In the genomic region with DNA sequence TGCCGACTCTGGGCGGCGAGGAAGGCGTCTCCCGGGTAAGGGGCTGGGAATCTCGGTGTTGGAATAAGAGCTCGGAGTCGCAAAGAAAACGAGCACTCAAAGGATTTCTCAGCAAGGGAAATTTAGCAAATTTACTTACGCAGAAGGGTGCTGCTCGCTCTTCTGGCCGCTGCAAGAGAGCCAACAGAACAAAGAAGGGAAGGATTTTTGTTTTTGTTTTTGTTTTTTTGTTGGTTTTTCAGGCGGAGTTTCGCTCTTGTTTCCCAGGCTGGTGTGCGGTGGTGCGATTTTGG, we compare ENCODE assay signal across 8 cellular contexts. TPM values are rescaled to one million over a fixed set of nuclear protein-coding genes. Genes with fewer than 3 reads are reported as not detected.
DNase-seq lines count a peak whose midpoint lies in the region; ATAC-seq, FAIRE-seq and TF ChIP-seq lines count a peak whose summit lies in the region.

No MANE protein-coding gene starts in this region.

- H3K4me1 ChIP-seq in HEK293 (ENCODE audit: control insufficient read depth, insufficient read depth, low read length) (no peaks in the 10 kb centered on the region), iPS DF 6.9 (ENCODE audit: control insufficient read depth, insufficient read depth, low read length) (peaks cover 4% of the 10 kb centered on the region), smooth muscle cell (ENCODE audit: low read depth) (peaks cover 25% of the 10 kb centered on the region)

- H3K9me3 ChIP-seq in HEK293 (ENCODE audit: control insufficient read depth, insufficient read depth, low read depth, low read length), result no peaks in the 10 kb centered on the region
- H3K9me3 ChIP-seq in iPS DF 6.9 (ENCODE audit: control insufficient read depth, insufficient read depth, low read length), result no peaks in the 10 kb centered on the region
- no peaks in the 10 kb centered on the region for H3K9me3 ChIP-seq in smooth muscle cell (replicated peaks; ENCODE audit: low read depth)

- H3K9ac ChIP-seq in smooth muscle cell (ENCODE audit: low read depth), result peak overlapping the region; percentile 86

- H3K4me3 ChIP-seq in HEK293 (ENCODE audit: low read depth, low read length), result peak overlapping the region; percentile 75
- H3K4me3 ChIP-seq in iPS DF 6.9 (ENCODE audit: low read length), result peak overlapping the region; percentile 98; the same call in 1 of the 2 replicates
- peak overlapping the region; percentile 77 for H3K4me3 ChIP-seq in smooth muscle cell

- CTCF ChIA-PET in HEK293 (lab: Yijun Ruan, JAX), result interaction anchor here (0.5 to 5.2 kb wide), 12 partner anchors 8 to 607 kb away, joined by 3 to 78 read pairs (median 4); no protein-coding TSS in a partner anchor
- CTCF ChIA-PET in activated CD8-positive, alpha-beta T cell treated with anti-CD3 and anti-CD28 coated beads, Interleukin-2, amount 10 ng/mL, durations not matched to agents 7 days and 5 days (lab: Charles Lee), result interaction anchor here (0.7 to 5.1 kb wide), 10 partner anchors 8 to 262 kb away, joined by 3 to 73 read pairs (median 4); no protein-coding TSS in a partner anchor

- FAIRE-seq in GM12892 (lab: Jason Lieb, UNC), result no peak

- H3K36me3 Mint-ChIP-seq in activated CD8-positive, alpha-beta T cell treated with anti-CD3 and anti-CD28 coated beads, Interleukin-2, amount 10 ng/mL, durations not matched to agents 7 days and 5 days (ENCODE audit: low read depth), result peaks cover 30% of the 10 kb centered on the region

- peak overlapping the region; percentile 64 for H2AFZ ChIP-seq in smooth muscle cell (ENCODE audit: low read depth)

- no peak for DNase-seq in activated CD8-positive, alpha-beta T cell treated with anti-CD3 and anti-CD28 coated beads, Interleukin-2, amount 10 ng/mL, durations not matched to agents 7 days and 5 days
- DNase-seq in iPS DF 6.9 (ENCODE audit: low read depth, low spot score), result no peak
- no peak for DNase-seq in smooth muscle cell (lab: John Stamatoyannopoulos, UW; ENCODE audit: unreplicated experiment)
- no peak for DNase-seq in KG1 (lab: John Stamatoyannopoulos, UW)
- DNase-seq in GM12892 (ENCODE audit: insufficient read length), result no peak
- DNase-seq in NCI-H1092 treated with DMSO at 0.1 percent for 48 hours (lab: John Stamatoyannopoulos, UW), result no peak
- no peak for DNase-seq in stimulated activated CD4-positive, alpha-beta T cell treated with anti-CD3 and anti-CD28 coated beads, Interleukin-12 subunit alpha, Interleukin-12 subunit beta, amount 100 ng/mL, for 4 hours

- H4K20me1 ChIP-seq in smooth muscle cell (ENCODE audit: low read depth), result peaks cover 35% of the 10 kb centered on the region

- no CpG with 5 or more reads among the region's 16 CpGs for WGBS in iPS DF 6.9 (ENCODE audit: insufficient coverage, insufficient read length)
- under 1% methylated on average over 16 of the region's 16 CpGs for WGBS in smooth muscle cell (ENCODE audit: low lambda C conversion rate)

- peaks cover 4% of the 10 kb centered on the region for H3F3A ChIP-seq in smooth muscle cell (ENCODE audit: low read depth)

- H3K9me3 Mint-ChIP-seq in activated CD8-positive, alpha-beta T cell treated with anti-CD3 and anti-CD28 coated beads, Interleukin-2, amount 10 ng/mL, durations not matched to agents 7 days and 5 days (ENCODE audit: insufficient read depth), result no peaks in the 10 kb centered on the region

- POLR2A ChIA-PET in HEK293 (lab: Yijun Ruan, JAX), result interaction anchor here (0.7 to 2.1 kb wide), 28 partner anchors 9 to 429 kb away, joined by 3 to 26 read pairs (median 10); partner anchors contain the start of genes CACFD1, MED22, RPL7A and TSC1
- POLR2A ChIA-PET in activated CD8-positive, alpha-beta T cell treated with anti-CD3 and anti-CD28 coated beads, Interleukin-2, amount 10 ng/mL, durations not matched to agents 7 days and 5 days (lab: Charles Lee), result interaction anchor here (0.8 to 2.4 kb wide), 20 partner anchors 9 to 346 kb away, joined by 3 to 18 read pairs (median 5); no protein-coding TSS in a partner anchor

- H3K27ac Mint-ChIP-seq in activated CD8-positive, alpha-beta T cell treated with anti-CD3 and anti-CD28 coated beads, Interleukin-2, amount 10 ng/mL, durations not matched to agents 7 days and 5 days, result peak overlapping the region; percentile 93

- H3K27me3 Mint-ChIP-seq in activated CD8-positive, alpha-beta T cell treated with anti-CD3 and anti-CD28 coated beads, Interleukin-2, amount 10 ng/mL, durations not matched to agents 7 days and 5 days (ENCODE audit: low read depth), result no peaks in the 10 kb centered on the region

- no peak; the same call in 1 of the 2 replicates for TF ChIP-seq CTCF in HEK293 (tag by site-specific recombination; IDR thresholded peaks at IDR 0.05)
- TF ChIP-seq CTCF in smooth muscle cell (IDR thresholded peaks at IDR 0.05; ENCODE audit: borderline replicate concordance, insufficient read depth, poor library complexity, severe bottlenecking), result no peak

- H3K27me3 ChIP-seq in iPS DF 6.9 (ENCODE audit: control insufficient read depth, insufficient read depth, low read length) (no peaks in the 10 kb centered on the region), smooth muscle cell (ENCODE audit: low read depth) (no peaks in the 10 kb centered on the region)

- peak overlapping the region; percentile 93 for H3K4me3 Mint-ChIP-seq in activated CD8-positive, alpha-beta T cell treated with anti-CD3 and anti-CD28 coated beads, Interleukin-2, amount 10 ng/mL, durations not matched to agents 7 days and 5 days

- TF ChIP-seq POLR2A in GM12892 (IDR thresholded peaks at IDR 0.05; ENCODE audit: low read depth, low read length), result no peak

- H3K79me2 ChIP-seq in smooth muscle cell (ENCODE audit: low read depth), result peaks cover 62% of the 10 kb centered on the region

- peak overlapping the region; percentile 85 for H3K4me2 ChIP-seq in smooth muscle cell

- H3K27ac ChIP-seq in HEK293 (ENCODE audit: extremely low read depth, low read depth, low read length), result peak overlapping the region; percentile 19; the same call in 1 of the 2 replicates
- H3K27ac ChIP-seq in iPS DF 6.9 (ENCODE audit: low read length), result no peak overlapping the region
- peak overlapping the region; percentile 79 for H3K27ac ChIP-seq in smooth muscle cell (ENCODE audit: low read depth)

- peaks cover 34% of the 10 kb centered on the region for H3K4me1 Mint-ChIP-seq in activated CD8-positive, alpha-beta T cell treated with anti-CD3 and anti-CD28 coated beads, Interleukin-2, amount 10 ng/mL, durations not matched to agents 7 days and 5 days (ENCODE audit: low read depth)

- H3K36me3 ChIP-seq in HEK293 (ENCODE audit: control insufficient read depth in 2 of 2, insufficient read depth in 1 of 2, low read length in 2 of 2) (peaks cover 0 to 28% of the 10 kb centered on the region in 2 experiments; a peak in 1 of 3 replicates), iPS DF 6.9 (ENCODE audit: control insufficient read depth, insufficient read depth, low read length) (no peaks in the 10 kb centered on the region), smooth muscle cell (ENCODE audit: low read depth) (no peaks in the 10 kb centered on the region)

- no peak for ATAC-seq in activated CD8-positive, alpha-beta T cell treated with anti-CD3 and anti-CD28 coated beads, Interleukin-2, amount 10 ng/mL, durations not matched to agents 7 days and 5 days

TF ChIP-seq in HEK293, 187 proteins besides CTCF, POLR2A, EP300 and RAD21 (continues in another document):
- TF ChIP-seq ZNF426 (tag by site-specific recombination; IDR thresholded peaks at IDR 0.05), result no peak
- no peak for TF ChIP-seq KLF16 (tag by site-specific recombination; IDR thresholded peaks at IDR 0.05)
- TF ChIP-seq ZNF677 (tag by site-specific recombination; IDR thresholded peaks at IDR 0.05), result no peak
- no peak for TF ChIP-seq HOXC10 (CRISPR knock-in tag; IDR thresholded peaks at IDR 0.05)
- no peak for TF ChIP-seq ZNF510 (tag by site-specific recombination; IDR thresholded peaks at IDR 0.05; ENCODE audit: insufficient replicate concordance)
- TF ChIP-seq ZNF354C (tag by site-specific recombination; IDR thresholded peaks at IDR 0.05; ENCODE audit: borderline replicate concordance, low read depth), result no peak
- TF ChIP-seq SP2 (tag by site-specific recombination; IDR thresholded peaks at IDR 0.05), result no peak
- peak; percentile 5; the same call in 1 of the 2 replicates for TF ChIP-seq ZNF324 (tag by site-specific recombination; IDR thresholded peaks at IDR 0.05)
- no peak for TF ChIP-seq ZNF658 (tag by site-specific recombination; IDR thresholded peaks at IDR 0.05)
- TF ChIP-seq, protein P1, sequence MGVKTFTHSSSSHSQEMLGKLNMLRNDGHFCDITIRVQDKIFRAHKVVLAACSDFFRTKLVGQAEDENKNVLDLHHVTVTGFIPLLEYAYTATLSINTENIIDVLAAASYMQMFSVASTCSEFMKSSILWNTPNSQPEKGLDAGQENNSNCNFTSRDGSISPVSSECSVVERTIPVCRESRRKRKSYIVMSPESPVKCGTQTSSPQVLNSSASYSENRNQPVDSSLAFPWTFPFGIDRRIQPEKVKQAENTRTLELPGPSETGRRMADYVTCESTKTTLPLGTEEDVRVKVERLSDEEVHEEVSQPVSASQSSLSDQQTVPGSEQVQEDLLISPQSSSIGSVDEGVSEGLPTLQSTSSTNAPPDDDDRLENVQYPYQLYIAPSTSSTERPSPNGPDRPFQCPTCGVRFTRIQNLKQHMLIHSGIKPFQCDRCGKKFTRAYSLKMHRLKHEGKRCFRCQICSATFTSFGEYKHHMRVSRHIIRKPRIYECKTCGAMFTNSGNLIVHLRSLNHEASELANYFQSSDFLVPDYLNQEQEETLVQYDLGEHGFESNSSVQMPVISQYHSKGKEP (tag by site-specific recombination; IDR thresholded peaks at IDR 0.05), result no peak

RNA-seq across cellular contexts. Expression of gene GTF3C5, which starts 0.3 kb away (rescaled TPM):
- total RNA-seq in activated CD8-positive, alpha-beta T cell treated with anti-CD3 and anti-CD28 coated beads, Interleukin-2, amount 10 ng/mL, durations not matched to agents 7 days and 5 days, result 10 to 100 TPM; 89.3 to 95.7 TPM
- total RNA-seq in smooth muscle cell, result 34.5 and 44.2 TPM in 2 replicates
- polyA plus RNA-seq in smooth muscle cell, result 59.0 and 66.0 TPM in 2 replicates
- polyA plus RNA-seq in GM12892 (2012; ENCODE audit: missing spikeins), result 35.9 TPM

RNA-seq across cellular contexts. Expression of gene CEL, which starts 30.7 kb away (rescaled TPM):
- 1 to 10 TPM; 2.4 to 2.8 TPM for total RNA-seq in activated CD8-positive, alpha-beta T cell treated with anti-CD3 and anti-CD28 coated beads, Interleukin-2, amount 10 ng/mL, durations not matched to agents 7 days and 5 days
- 0.04 and 0.18 TPM in 2 replicates for total RNA-seq in smooth muscle cell
- 0.73 and 1.7 TPM in 2 replicates for polyA plus RNA-seq in smooth muscle cell
- polyA plus RNA-seq in GM12892 (2012; ENCODE audit: missing spikeins), result 0.17 TPM

RNA-seq across cellular contexts. Expression of gene GFI1B, which starts 52.6 kb away (rescaled TPM):
- total RNA-seq in activated CD8-positive, alpha-beta T cell treated with anti-CD3 and anti-CD28 coated beads, Interleukin-2, amount 10 ng/mL, durations not matched to agents 7 days and 5 days, result not detected
- not detected in 2 replicates for total RNA-seq in smooth muscle cell
- polyA plus RNA-seq in smooth muscle cell, result not detected in 2 replicates
- polyA plus RNA-seq in GM12892 (2012; ENCODE audit: missing spikeins), result 0.21 TPM
